17 cellular contexts compared by ENCODE assay signal in the genomic region with DNA sequence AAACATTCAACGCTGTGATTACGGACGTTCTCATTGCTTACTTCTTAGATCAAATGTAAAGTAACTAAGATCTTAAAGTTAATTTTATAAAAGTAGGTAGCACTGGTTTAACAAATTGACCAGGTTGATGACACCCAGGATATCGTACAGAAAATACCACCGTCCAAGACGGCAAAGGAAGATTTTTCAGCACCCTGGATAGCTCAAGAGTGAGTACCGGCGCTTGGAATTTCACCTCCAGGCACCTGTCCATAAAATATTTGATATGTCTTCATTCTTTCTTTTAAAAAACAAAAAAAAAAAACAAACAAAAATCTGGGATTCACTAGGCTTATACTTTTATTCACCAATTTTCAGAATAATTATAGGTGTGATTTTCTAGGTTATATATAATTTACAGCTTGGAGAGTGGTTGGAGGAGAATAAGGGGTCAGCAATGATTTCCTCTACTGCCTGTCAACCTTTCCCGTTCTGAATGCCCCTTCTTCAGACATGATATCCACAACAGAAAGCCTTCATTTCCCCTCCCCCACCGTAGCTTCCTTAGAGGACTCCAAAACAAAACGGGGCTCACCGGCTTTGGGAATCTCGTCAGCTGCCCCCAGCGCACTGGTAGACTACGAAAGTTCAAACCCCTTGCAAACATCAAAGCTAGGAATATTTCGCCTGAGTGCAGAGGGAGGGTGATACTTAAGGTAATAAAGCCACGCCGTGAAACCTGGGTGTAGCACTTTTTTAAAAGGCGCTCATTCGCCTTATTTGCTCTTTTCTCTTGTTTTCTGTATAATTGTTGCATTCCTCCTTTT. TPM values are rescaled to one million over a fixed set of nuclear protein-coding genes. Genes with fewer than 3 reads are reported as not detected.
A peak's percentile ranks its signal among the peaks of the same experiment; 100 is the strongest.
DNase-seq lines count a peak whose midpoint lies in the region; ATAC-seq and TF ChIP-seq lines count a peak whose summit lies in the region.
"Had no signal": no experiment of that assay in that cellular context is flagged by ENCODE, and none has a peak within 500 bp of the region (broad histone marks: within the 10 kb centered on the region; RNA-seq: fewer than 3 reads in every experiment).

No MANE protein-coding gene starts in this region.

- no peak overlapping the region for H2BK120ac ChIP-seq in mesenchymal stem cell (ENCODE audit: low read depth, low read length)

- H3K18ac ChIP-seq in mesenchymal stem cell (ENCODE audit: low read depth in 1 of 2, low read length in 2 of 2) = no peak overlapping the region

- peaks cover 3% of the 10 kb centered on the region for H4K20me1 ChIP-seq in osteoblast (ENCODE audit: insufficient read depth, low read length)

- no peak overlapping the region for H2AK5ac ChIP-seq in mesenchymal stem cell (ENCODE audit: low read length, severe bottlenecking)

- no peak for DNase-seq in activated T-cell treated with anti-CD3 and anti-CD28 coated beads, Interleukin-2, amount 50 U/mL, for 72 hours
- no peak for DNase-seq in activated T-cell treated with anti-CD3 and anti-CD28 coated beads, Interleukin-2, amount 50 U/mL, for 1 hour
- DNase-seq in T47D (ENCODE audit: low read depth in 1 of 2, low spot score in 1 of 2) (peak; percentile 66 to 76), osteoblast (ENCODE audit: insufficient read length, low spot score, missing footprints) (peak; percentile 57), GF-D8 (lab: John Stamatoyannopoulos, UW) (no peak), mesenchymal stem cell (no peak)
- DNase-seq: activated CD8-positive, alpha-beta memory T cell treated with anti-CD3 and anti-CD28 coated beads, Interleukin-2, amount 50 U/mL, for 4 hours; DMS 273 treated with DMSO at 0.1 percent for 48 hours; effector memory CD4-positive, alpha-beta T cell; left ventricle myocardium superior; naive thymus-derived CD4-positive, alpha-beta T cell; NCI-H2029 treated with DMSO at 0.1 percent for 48 hours; NCI-H524 treated with DMSO at 0.1 percent for 48 hours; psoas muscle had no signal

- H3K27me3 Mint-ChIP-seq in activated T-cell treated with anti-CD3 and anti-CD28 coated beads, Interleukin-2, amount 50 U/mL, for 72 hours (ENCODE audit: low read depth) = peaks cover 77% of the 10 kb centered on the region

- no peak for ATAC-seq in activated T-cell treated with anti-CD3 and anti-CD28 coated beads, Interleukin-2, amount 50 U/mL, for 72 hours (replicated peaks in 1 of 2)
- ATAC-seq in HG03342 (IDR thresholded peaks at IDR 0.05; ENCODE audit: unreplicated experiment) = no peak
- ATAC-seq: left ventricle myocardium superior; naive thymus-derived CD4-positive, alpha-beta T cell had no signal

- H3K9me3 ChIP-seq in HUES48 (ENCODE audit: control insufficient read depth, insufficient read depth, low read length) (no peaks in the 10 kb centered on the region), osteoblast (ENCODE audit: low read depth, low read length) (no peaks in the 10 kb centered on the region), mesenchymal stem cell (ENCODE audit: control insufficient read depth, low read length) (peaks cover 13% of the 10 kb centered on the region)
- H3K9me3 ChIP-seq: psoas muscle had no signal

- H4K8ac ChIP-seq in mesenchymal stem cell (ENCODE audit: low read length) = no peak overlapping the region

- peaks cover 38% of the 10 kb centered on the region for H3K4me1 ChIP-seq in HUES48 (ENCODE audit: control insufficient read depth, insufficient read depth, low read length)
- H3K4me1 ChIP-seq in osteoblast (ENCODE audit: insufficient read depth, low read length) = no peaks in the 10 kb centered on the region
- peaks cover 28% of the 10 kb centered on the region for H3K4me1 ChIP-seq in mesenchymal stem cell (ENCODE audit: control insufficient read depth, insufficient read depth, low read depth, low read length)

- H3K27me3 ChIP-seq in HUES48 (ENCODE audit: control insufficient read depth, insufficient read depth, low read length) (peaks cover 100% of the 10 kb centered on the region), osteoblast (ENCODE audit: insufficient read depth, low read length) (peaks cover 100% of the 10 kb centered on the region), mesenchymal stem cell (ENCODE audit: control insufficient read depth in 1 of 2, insufficient read depth in 1 of 2, low read length in 2 of 2) (peaks cover 83 to 100% of the 10 kb centered on the region in 2 experiments)

- peaks cover 0 to 2% of the 10 kb centered on the region in 2 donors for H3K9me3 Mint-ChIP-seq in activated T-cell treated with anti-CD3 and anti-CD28 coated beads, Interleukin-2, amount 50 U/mL, for 72 hours

- under 1% methylated on average over 9 of the region's 20 CpGs for WGBS in mesenchymal stem cell

- TF ChIP-seq CTCF in osteoblast (IDR thresholded peaks at IDR 0.05; ENCODE audit: extremely low read depth, low read depth, low read length) = no peak

- no peaks in the 10 kb centered on the region for H3K79me1 ChIP-seq in mesenchymal stem cell (replicated peaks; ENCODE audit: low read length, poor library complexity, severe bottlenecking)

- H2BK12ac ChIP-seq in mesenchymal stem cell (ENCODE audit: low read length in 2 of 2) = no peak overlapping the region

- no peaks in the 10 kb centered on the region for H3K79me2 ChIP-seq in osteoblast (ENCODE audit: insufficient read depth, low read length)

- H3K4me3 ChIP-seq in HUES48 (ENCODE audit: low read depth, low read length) = peak overlapping the region; percentile 12; the same call in 1 of the 2 replicates
- H3K4me3 ChIP-seq in osteoblast (ENCODE audit: insufficient read depth, low read length) = no peak overlapping the region
- no peak overlapping the region for H3K4me3 ChIP-seq in mesenchymal stem cell (ENCODE audit: insufficient read depth in 1 of 2, low read depth in 1 of 2, low read length in 2 of 2)
- H3K4me3 ChIP-seq: psoas muscle had no signal

- H3K27ac ChIP-seq in HUES48 (ENCODE audit: low read depth, low read length) = no peak overlapping the region
- H3K27ac ChIP-seq in osteoblast (ENCODE audit: low read depth, low read length) = no peak overlapping the region
- H3K27ac ChIP-seq in mesenchymal stem cell (ENCODE audit: low read length, poor library complexity, severe bottlenecking) = no peak overlapping the region
- H3K27ac ChIP-seq: psoas muscle had no signal

- peak overlapping the region in 1 of 2 donors; percentile 5 for H3K4me3 Mint-ChIP-seq in activated T-cell treated with anti-CD3 and anti-CD28 coated beads, Interleukin-2, amount 50 U/mL, for 72 hours

- no peak overlapping the region for H2BK5ac ChIP-seq in mesenchymal stem cell (ENCODE audit: low read depth, low read length, poor library complexity, severe bottlenecking)

- no peak overlapping the region for H2BK15ac ChIP-seq in mesenchymal stem cell (ENCODE audit: low read depth, poor library complexity, severe bottlenecking)

- H2AFZ ChIP-seq in osteoblast (ENCODE audit: low read length) (no peak overlapping the region), mesenchymal stem cell (ENCODE audit: low read depth, low read length) (no peak overlapping the region)

- H3K4me2 ChIP-seq in osteoblast (ENCODE audit: insufficient read depth, low read length) = no peak overlapping the region
- H3K4me2 ChIP-seq in mesenchymal stem cell (ENCODE audit: low read length, poor library complexity, severe bottlenecking) = no peak overlapping the region

- no peak overlapping the region for H3K14ac ChIP-seq in mesenchymal stem cell (ENCODE audit: low read length in 2 of 2)

- H4K91ac ChIP-seq in mesenchymal stem cell (ENCODE audit: low read length) = no peak overlapping the region

- H3K36me3 ChIP-seq in HUES48 (ENCODE audit: control insufficient read depth, insufficient read depth, low read length) = no peaks in the 10 kb centered on the region
- H3K36me3 ChIP-seq in osteoblast (ENCODE audit: insufficient read depth, low read length) = no peaks in the 10 kb centered on the region
- no peaks in the 10 kb centered on the region for H3K36me3 ChIP-seq in mesenchymal stem cell (ENCODE audit: control insufficient read depth in 1 of 2, insufficient read depth in 2 of 2, low read depth in 1 of 2, low read length in 2 of 2)

- H3K9ac ChIP-seq in HUES48 (ENCODE audit: low read depth, low read length) (no peak overlapping the region), mesenchymal stem cell (ENCODE audit: low read length) (no peak overlapping the region)

- peaks cover 17 to 20% of the 10 kb centered on the region in 2 donors for H3K36me3 Mint-ChIP-seq in activated T-cell treated with anti-CD3 and anti-CD28 coated beads, Interleukin-2, amount 50 U/mL, for 72 hours (ENCODE audit: insufficient read depth in 2 of 2)

- in situ Hi-C loops in T47D (cut with HindIII; ENCODE audit: low pct_unique_long_range_greater_than_20kb, low sequenced_read_pairs) = no loop called here

- H3K4me1 Mint-ChIP-seq in activated T-cell treated with anti-CD3 and anti-CD28 coated beads, Interleukin-2, amount 50 U/mL, for 72 hours (ENCODE audit: low read depth) = peaks cover 48% of the 10 kb centered on the region

- H3K23ac ChIP-seq in mesenchymal stem cell (ENCODE audit: low read length in 2 of 2) = no peak overlapping the region

- H3K4ac ChIP-seq in mesenchymal stem cell (ENCODE audit: low read depth in 1 of 2, low read length in 2 of 2) = no peak overlapping the region

- peak overlapping the region; percentile 49 for H3K27ac Mint-ChIP-seq in activated T-cell treated with anti-CD3 and anti-CD28 coated beads, Interleukin-2, amount 50 U/mL, for 72 hours

RNA-seq across cellular contexts. Expression of a gene that starts 2.7 kb away (rescaled TPM):
- under 1 TPM in 1 of 2 donors, not detected in 1; 0.19 TPM for total RNA-seq in activated T-cell treated with anti-CD3 and anti-CD28 coated beads, Interleukin-2, amount 50 U/mL, for 72 hours
- under 0.01 TPM in 1 of 2 replicates, not detected in the other for total RNA-seq in osteoblast
- polyA plus RNA-seq in mesenchymal stem cell (2013, experiment 1 of 2) = not detected
- polyA plus RNA-seq in mesenchymal stem cell (2013, experiment 2 of 2) = not detected
- total RNA-seq: cardiac septum; left ventricle myocardium superior; naive thymus-derived CD4-positive, alpha-beta T cell; psoas muscle had no signal
- polyA plus RNA-seq: naive thymus-derived CD4-positive, alpha-beta T cell had no signal

Comparison
In these comparisons a context has a peak if more than half of its experiments do, and no peak if none do; other contexts are left out.
1. DNase-seq: peak in T47D (2 of 2) and osteoblast (single experiment); none in activated T-cell treated with anti-CD3 and anti-CD28 coated beads, Interleukin-2, amount 50 U/mL, for 72 hours (0 of 2), activated T-cell treated with anti-CD3 and anti-CD28 coated beads, Interleukin-2, amount 50 U/mL, for 1 hour (single experiment), GF-D8 (single experiment) and mesenchymal stem cell (single experiment).